8 cellular contexts compared by ENCODE assay signal in the genomic region with DNA sequence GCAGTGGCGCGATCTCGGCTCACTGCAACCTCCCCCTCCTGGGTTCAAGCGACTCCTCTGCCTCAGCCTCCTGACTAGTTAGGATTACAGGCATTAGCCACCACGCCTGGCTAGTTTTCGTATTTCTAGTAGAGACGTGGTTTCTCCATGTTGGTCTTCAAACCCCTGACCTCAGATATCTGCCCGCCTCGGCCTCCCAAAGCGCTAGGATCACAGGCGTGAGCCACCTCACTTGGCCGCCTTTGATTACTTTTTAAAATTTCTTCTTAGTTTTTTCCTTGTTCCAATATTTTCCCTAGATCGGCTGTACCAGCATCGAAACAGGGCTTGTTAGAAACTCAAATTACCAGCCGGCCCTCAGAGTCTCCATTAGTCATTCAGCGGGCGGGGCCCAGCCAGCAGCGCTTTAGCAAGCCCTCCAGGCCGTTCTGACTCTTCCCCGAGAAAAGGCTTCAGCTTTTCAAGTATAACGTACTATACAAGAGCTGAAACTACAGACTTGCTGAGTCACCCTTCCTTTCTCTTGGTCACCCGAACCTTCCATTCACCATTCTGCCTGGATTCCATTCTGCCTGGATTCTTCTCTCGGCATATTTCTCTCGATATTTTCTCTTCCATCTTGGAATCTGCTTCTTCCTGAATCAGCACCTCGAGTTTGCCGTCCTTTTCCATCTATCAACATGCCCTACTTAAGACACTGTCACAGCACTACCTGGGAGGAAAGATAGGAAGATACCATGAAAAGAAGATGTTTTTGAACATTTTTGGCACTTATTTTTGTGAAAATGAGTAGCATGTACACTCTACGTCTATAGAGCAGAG. TPM values are rescaled to one million over a fixed set of nuclear protein-coding genes. Genes with fewer than 3 reads are reported as not detected.
DNase-seq lines count a peak whose midpoint lies in the region; ATAC-seq and TF ChIP-seq lines count a peak whose summit lies in the region.

No MANE protein-coding gene starts in this region.

- peaks cover 6% of the 10 kb centered on the region for H3K4me1 Mint-ChIP-seq in activated naive CD4-positive, alpha-beta T cell treated with anti-CD3 and anti-CD28 coated beads, Interleukin-2, amount 10 ng/mL, durations not matched to agents 7 days and 5 days
- H3K4me1 Mint-ChIP-seq in stimulated activated effector memory CD8-positive, alpha-beta T cell treated with anti-CD3 and anti-CD28 coated beads, Interleukin-12 subunit alpha, Interleukin-12 subunit beta, amount 100 ng/mL, for 72 hours: peaks cover 9% of the 10 kb centered on the region

- peak overlapping the region; percentile 72 to 74 for H3K27ac ChIP-seq in esophagus (ENCODE audit: low read depth in 2 of 2, low read length in 1 of 2)

- no peaks in the 10 kb centered on the region for H3K27me3 ChIP-seq in esophagus (ENCODE audit: control insufficient read depth in 1 of 2, insufficient read depth in 2 of 2, low read length in 2 of 2)

- H3K4me1 ChIP-seq in esophagus (ENCODE audit: control insufficient read depth in 2 of 2, insufficient read depth in 2 of 2, low read length in 1 of 2) (no peaks in the 10 kb centered on the region), mucosa of descending colon (ENCODE audit: low read depth) (no peaks in the 10 kb centered on the region)

- CTCF ChIA-PET in activated naive CD4-positive, alpha-beta T cell treated with anti-CD3 and anti-CD28 coated beads, Interleukin-2, amount 10 ng/mL, durations not matched to agents 7 days and 5 days (lab: Charles Lee): no interaction called here

- H3K4me3 ChIP-seq in esophagus (ENCODE audit: low read depth in 1 of 2, low read length in 2 of 2) (no peak overlapping the region), mucosa of descending colon (no peak overlapping the region)

- peak; percentile 97 for ATAC-seq in stimulated activated effector memory CD8-positive, alpha-beta T cell treated with anti-CD3 and anti-CD28 coated beads, Interleukin-12 subunit alpha, Interleukin-12 subunit beta, amount 100 ng/mL, for 72 hours
- ATAC-seq in mucosa of descending colon: no peak

- H3K27ac Mint-ChIP-seq in activated naive CD4-positive, alpha-beta T cell treated with anti-CD3 and anti-CD28 coated beads, Interleukin-2, amount 10 ng/mL, durations not matched to agents 7 days and 5 days: no peak overlapping the region
- H3K27ac Mint-ChIP-seq in stimulated activated effector memory CD8-positive, alpha-beta T cell treated with anti-CD3 and anti-CD28 coated beads, Interleukin-12 subunit alpha, Interleukin-12 subunit beta, amount 100 ng/mL, for 72 hours: peak overlapping the region; percentile 53

- intact Hi-C loops in mucosa of descending colon (cut with DNase I, micrococcal nuclease): no loop called here
- intact Hi-C loops in cardiac septum (cut with DNase I): no loop called here

- peak; percentile 11 for DNase-seq in activated naive CD4-positive, alpha-beta T cell treated with Interleukin-2 at 50 U/mL for 16 hours
- no peak for DNase-seq in activated naive CD4-positive, alpha-beta T cell treated with anti-CD3 and anti-CD28 coated beads, Interleukin-2, amount 10 ng/mL, durations not matched to agents 7 days and 5 days
- peak; percentile 89 for DNase-seq in OCI-M1 (lab: John Stamatoyannopoulos, UW)
- DNase-seq in stimulated activated effector memory CD8-positive, alpha-beta T cell treated with anti-CD3 and anti-CD28 coated beads, Interleukin-12 subunit alpha, Interleukin-12 subunit beta, amount 100 ng/mL, for 72 hours (ENCODE audit: low spot score in 2 of 2): peak in 1 of 2 donors; percentile 38
- DNase-seq in DMS79 treated with DMSO at 0.1 percent for 48 hours (lab: John Stamatoyannopoulos, UW): no peak
- DNase-seq in mucosa of descending colon: no peak
- no peak for DNase-seq in cardiac septum (ENCODE audit: low spot score)

- WGBS in esophagus, 2 donors: 57 to 66% methylated on average over 27 of the region's 27 CpGs

- H3K27me3 Mint-ChIP-seq in activated naive CD4-positive, alpha-beta T cell treated with anti-CD3 and anti-CD28 coated beads, Interleukin-2, amount 10 ng/mL, durations not matched to agents 7 days and 5 days: peaks cover 27% of the 10 kb centered on the region

- no peak for TF ChIP-seq CTCF in mucosa of descending colon (IDR thresholded peaks at IDR 0.05)

- no peaks in the 10 kb centered on the region for H3K9me3 Mint-ChIP-seq in activated naive CD4-positive, alpha-beta T cell treated with anti-CD3 and anti-CD28 coated beads, Interleukin-2, amount 10 ng/mL, durations not matched to agents 7 days and 5 days
- no peaks in the 10 kb centered on the region for H3K9me3 Mint-ChIP-seq in stimulated activated effector memory CD8-positive, alpha-beta T cell treated with anti-CD3 and anti-CD28 coated beads, Interleukin-12 subunit alpha, Interleukin-12 subunit beta, amount 100 ng/mL, for 72 hours

- no peaks in the 10 kb centered on the region for H3K36me3 Mint-ChIP-seq in activated naive CD4-positive, alpha-beta T cell treated with anti-CD3 and anti-CD28 coated beads, Interleukin-2, amount 10 ng/mL, durations not matched to agents 7 days and 5 days
- H3K36me3 Mint-ChIP-seq in stimulated activated effector memory CD8-positive, alpha-beta T cell treated with anti-CD3 and anti-CD28 coated beads, Interleukin-12 subunit alpha, Interleukin-12 subunit beta, amount 100 ng/mL, for 72 hours: no peaks in the 10 kb centered on the region

- H3K36me3 ChIP-seq in esophagus (ENCODE audit: control insufficient read depth in 2 of 2, insufficient read depth in 2 of 2, low read length in 1 of 2): no peaks in the 10 kb centered on the region
- no peaks in the 10 kb centered on the region for H3K36me3 ChIP-seq in mucosa of descending colon (ENCODE audit: low read depth)

- no peak overlapping the region for H3K4me3 Mint-ChIP-seq in activated naive CD4-positive, alpha-beta T cell treated with anti-CD3 and anti-CD28 coated beads, Interleukin-2, amount 10 ng/mL, durations not matched to agents 7 days and 5 days
- H3K4me3 Mint-ChIP-seq in stimulated activated effector memory CD8-positive, alpha-beta T cell treated with anti-CD3 and anti-CD28 coated beads, Interleukin-12 subunit alpha, Interleukin-12 subunit beta, amount 100 ng/mL, for 72 hours: peak overlapping the region; percentile 14

- H3K9me3 ChIP-seq in esophagus (ENCODE audit: control insufficient read depth in 2 of 2, insufficient read depth in 1 of 2, low read depth in 1 of 2, low read length in 1 of 2): no peaks in the 10 kb centered on the region
- no peaks in the 10 kb centered on the region for H3K9me3 ChIP-seq in mucosa of descending colon

RNA-seq across cellular contexts. Expression of a gene that starts 6.7 kb away (rescaled TPM):
- polyA plus RNA-seq in esophagus: 10 to 100 TPM; 54.0 to 58.8 TPM
- total RNA-seq in mucosa of descending colon: 100 to 1,000 TPM; 157 to 175 (median 172) TPM
- 108 TPM for total RNA-seq in cardiac septum

Comparison
In these comparisons a context has a peak if more than half of its experiments do, and no peak if none do; other contexts are left out.
1. DNase-seq: peak in activated naive CD4-positive, alpha-beta T cell treated with Interleukin-2 at 50 U/mL for 16 hours (single experiment) and OCI-M1 (single experiment); none in activated naive CD4-positive, alpha-beta T cell treated with anti-CD3 and anti-CD28 coated beads, Interleukin-2, amount 10 ng/mL, durations not matched to agents 7 days and 5 days (single experiment), DMS79 treated with DMSO at 0.1 percent for 48 hours (single experiment), mucosa of descending colon (0 of 3) and cardiac septum (single experiment).